In the genomic region with DNA sequence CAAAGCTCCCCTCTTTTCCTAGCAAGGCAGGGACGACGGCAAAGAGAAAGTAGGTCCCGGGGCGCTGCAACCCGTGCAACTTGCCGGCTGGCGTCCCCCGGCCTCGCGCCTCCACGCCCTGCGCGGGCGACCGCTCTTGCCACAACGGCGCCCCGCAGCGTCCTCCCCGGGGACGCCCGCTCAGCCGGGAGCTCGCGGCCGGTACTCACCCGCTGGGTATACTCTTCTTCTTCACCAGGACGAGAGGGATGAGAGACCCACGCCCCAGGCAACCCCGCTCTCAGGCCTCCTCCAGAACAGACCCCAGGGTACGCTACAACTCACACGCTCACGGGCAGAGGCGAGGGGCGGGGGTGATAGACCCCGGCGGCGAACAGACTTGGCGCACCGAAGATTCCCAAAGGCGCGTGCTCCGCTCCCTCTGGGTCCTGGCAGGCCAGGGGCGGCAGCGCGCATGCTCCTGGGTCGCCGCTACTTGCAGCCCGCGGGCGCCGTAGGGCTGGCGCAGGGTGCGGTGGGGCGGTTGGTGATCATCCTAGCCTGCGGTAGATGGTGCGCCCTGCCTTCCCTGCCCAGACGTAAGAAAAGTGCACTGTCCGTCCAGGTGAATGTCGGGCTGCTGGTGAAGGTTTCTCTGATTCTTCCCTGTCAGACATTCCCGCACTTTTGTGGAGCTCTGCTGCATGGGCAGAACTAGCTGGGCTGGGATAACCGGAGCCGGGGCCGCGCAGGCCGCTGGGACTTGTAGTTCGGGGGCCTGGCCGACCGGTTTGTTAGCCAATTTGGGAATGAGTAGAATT, we compare ENCODE assay signal across 1 cellular context.
TF ChIP-seq lines count a peak whose summit lies in the region.

TSS of gene CC2D2B (plus strand) at position 522 of the 800 bp plus-strand sequence. CDS start 3,349 bp downstream, outside the sequence.

TF ChIP-seq in HepG2, 621 proteins besides CTCF, POLR2A, EP300 and RAD21 (continued from another document and continues in another):
- TF ChIP-seq ZNF782 (CRISPR knock-in tag; IDR thresholded peaks at IDR 0.05; ENCODE audit: borderline replicate concordance): 0 out of 2 replicates have a peak, but pooled peaks have one; percentile 65
- no peak for TF ChIP-seq POLR2AphosphoS2 (IDR thresholded peaks at IDR 0.05; ENCODE audit: low read depth, low read length)
- TF ChIP-seq FOXK2 (IDR thresholded peaks at IDR 0.05): no peak
- TF ChIP-seq SAFB2 (CRISPR knock-in tag; IDR thresholded peaks at IDR 0.05; ENCODE audit: borderline replicate concordance, low read depth): peak; percentile 74
- no peak for TF ChIP-seq ZNF75D (CRISPR knock-in tag; IDR thresholded peaks at IDR 0.05; ENCODE audit: borderline replicate concordance)
- TF ChIP-seq ZNF547 (CRISPR knock-in tag; IDR thresholded peaks at IDR 0.05): peak; percentile 90; the same call in 1 of the 2 replicates
- no peak for TF ChIP-seq KAT7 (CRISPR knock-in tag; IDR thresholded peaks at IDR 0.05; ENCODE audit: borderline replicate concordance)
- 0 out of 2 replicates have a peak, but pooled peaks have one; percentile 74 for TF ChIP-seq ZSCAN29 (CRISPR knock-in tag; conservative IDR thresholded peaks at IDR 0.05)
- no peak for TF ChIP-seq RFX5 (IDR thresholded peaks at IDR 0.05; ENCODE audit: low read depth, low read length)
- TF ChIP-seq, protein P1, sequence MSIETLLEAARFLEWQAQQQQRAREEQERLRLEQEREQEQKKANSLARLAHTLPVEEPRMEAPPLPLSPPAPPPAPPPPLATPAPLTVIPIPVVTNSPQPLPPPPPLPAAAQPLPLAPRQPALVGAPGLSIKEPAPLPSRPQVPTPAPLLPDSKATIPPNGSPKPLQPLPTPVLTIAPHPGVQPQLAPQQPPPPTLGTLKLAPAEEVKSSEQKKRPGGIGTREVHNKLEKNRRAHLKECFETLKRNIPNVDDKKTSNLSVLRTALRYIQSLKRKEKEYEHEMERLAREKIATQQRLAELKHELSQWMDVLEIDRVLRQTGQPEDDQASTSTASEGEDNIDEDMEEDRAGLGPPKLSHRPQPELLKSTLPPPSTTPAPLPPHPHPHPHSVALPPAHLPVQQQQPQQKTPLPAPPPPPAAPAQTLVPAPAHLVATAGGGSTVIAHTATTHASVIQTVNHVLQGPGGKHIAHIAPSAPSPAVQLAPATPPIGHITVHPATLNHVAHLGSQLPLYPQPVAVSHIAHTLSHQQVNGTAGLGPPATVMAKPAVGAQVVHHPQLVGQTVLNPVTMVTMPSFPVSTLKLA (IDR thresholded peaks at IDR 0.05): no peak
- peak; percentile 64 for TF ChIP-seq ZMYM3 (CRISPR knock-in tag; IDR thresholded peaks at IDR 0.05)
- TF ChIP-seq MXD4 (CRISPR knock-in tag; IDR thresholded peaks at IDR 0.05): peak; percentile 32; the same call in 1 of the 2 replicates
- no peak for TF ChIP-seq RFXANK (CRISPR knock-in tag; IDR thresholded peaks at IDR 0.05)
- TF ChIP-seq, protein P2, sequence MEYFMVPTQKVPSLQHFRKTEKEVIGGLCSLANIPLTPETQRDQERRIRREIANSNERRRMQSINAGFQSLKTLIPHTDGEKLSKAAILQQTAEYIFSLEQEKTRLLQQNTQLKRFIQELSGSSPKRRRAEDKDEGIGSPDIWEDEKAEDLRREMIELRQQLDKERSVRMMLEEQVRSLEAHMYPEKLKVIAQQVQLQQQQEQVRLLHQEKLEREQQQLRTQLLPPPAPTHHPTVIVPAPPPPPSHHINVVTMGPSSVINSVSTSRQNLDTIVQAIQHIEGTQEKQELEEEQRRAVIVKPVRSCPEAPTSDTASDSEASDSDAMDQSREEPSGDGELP (IDR thresholded peaks at IDR 0.05; ENCODE audit: borderline replicate concordance, low read depth): no peak
- TF ChIP-seq MEIS1 (CRISPR knock-in tag; IDR thresholded peaks at IDR 0.05; ENCODE audit: borderline replicate concordance): no peak
- TF ChIP-seq, protein P3, sequence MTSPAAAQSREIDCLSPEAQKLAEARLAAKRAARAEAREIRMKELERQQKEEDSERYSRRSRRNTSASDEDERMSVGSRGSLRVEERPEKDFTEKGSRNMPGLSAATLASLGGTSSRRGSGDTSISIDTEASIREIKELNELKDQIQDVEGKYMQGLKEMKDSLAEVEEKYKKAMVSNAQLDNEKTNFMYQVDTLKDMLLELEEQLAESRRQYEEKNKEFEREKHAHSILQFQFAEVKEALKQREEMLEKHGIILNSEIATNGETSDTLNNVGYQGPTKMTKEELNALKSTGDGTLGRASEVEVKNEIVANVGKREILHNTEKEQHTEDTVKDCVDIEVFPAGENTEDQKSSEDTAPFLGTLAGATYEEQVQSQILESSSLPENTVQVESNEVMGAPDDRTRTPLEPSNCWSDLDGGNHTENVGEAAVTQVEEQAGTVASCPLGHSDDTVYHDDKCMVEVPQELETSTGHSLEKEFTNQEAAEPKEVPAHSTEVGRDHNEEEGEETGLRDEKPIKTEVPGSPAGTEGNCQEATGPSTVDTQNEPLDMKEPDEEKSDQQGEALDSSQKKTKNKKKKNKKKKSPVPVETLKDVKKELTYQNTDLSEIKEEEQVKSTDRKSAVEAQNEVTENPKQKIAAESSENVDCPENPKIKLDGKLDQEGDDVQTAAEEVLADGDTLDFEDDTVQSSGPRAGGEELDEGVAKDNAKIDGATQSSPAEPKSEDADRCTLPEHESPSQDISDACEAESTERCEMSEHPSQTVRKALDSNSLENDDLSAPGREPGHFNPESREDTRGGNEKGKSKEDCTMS (CRISPR knock-in tag; conservative IDR thresholded peaks at IDR 0.05): no peak
- peak; percentile 71; the same call in 1 of the 2 replicates for TF ChIP-seq KDM2A (CRISPR knock-in tag; IDR thresholded peaks at IDR 0.05; ENCODE audit: borderline replicate concordance, low read depth)
- TF ChIP-seq SP4 (CRISPR knock-in tag; IDR thresholded peaks at IDR 0.05): peak; percentile 63; the same call in 1 of the 2 replicates
- TF ChIP-seq HDAC6 (IDR thresholded peaks at IDR 0.05; ENCODE audit: low read depth, low read length): no peak
- TF ChIP-seq, protein P4, sequence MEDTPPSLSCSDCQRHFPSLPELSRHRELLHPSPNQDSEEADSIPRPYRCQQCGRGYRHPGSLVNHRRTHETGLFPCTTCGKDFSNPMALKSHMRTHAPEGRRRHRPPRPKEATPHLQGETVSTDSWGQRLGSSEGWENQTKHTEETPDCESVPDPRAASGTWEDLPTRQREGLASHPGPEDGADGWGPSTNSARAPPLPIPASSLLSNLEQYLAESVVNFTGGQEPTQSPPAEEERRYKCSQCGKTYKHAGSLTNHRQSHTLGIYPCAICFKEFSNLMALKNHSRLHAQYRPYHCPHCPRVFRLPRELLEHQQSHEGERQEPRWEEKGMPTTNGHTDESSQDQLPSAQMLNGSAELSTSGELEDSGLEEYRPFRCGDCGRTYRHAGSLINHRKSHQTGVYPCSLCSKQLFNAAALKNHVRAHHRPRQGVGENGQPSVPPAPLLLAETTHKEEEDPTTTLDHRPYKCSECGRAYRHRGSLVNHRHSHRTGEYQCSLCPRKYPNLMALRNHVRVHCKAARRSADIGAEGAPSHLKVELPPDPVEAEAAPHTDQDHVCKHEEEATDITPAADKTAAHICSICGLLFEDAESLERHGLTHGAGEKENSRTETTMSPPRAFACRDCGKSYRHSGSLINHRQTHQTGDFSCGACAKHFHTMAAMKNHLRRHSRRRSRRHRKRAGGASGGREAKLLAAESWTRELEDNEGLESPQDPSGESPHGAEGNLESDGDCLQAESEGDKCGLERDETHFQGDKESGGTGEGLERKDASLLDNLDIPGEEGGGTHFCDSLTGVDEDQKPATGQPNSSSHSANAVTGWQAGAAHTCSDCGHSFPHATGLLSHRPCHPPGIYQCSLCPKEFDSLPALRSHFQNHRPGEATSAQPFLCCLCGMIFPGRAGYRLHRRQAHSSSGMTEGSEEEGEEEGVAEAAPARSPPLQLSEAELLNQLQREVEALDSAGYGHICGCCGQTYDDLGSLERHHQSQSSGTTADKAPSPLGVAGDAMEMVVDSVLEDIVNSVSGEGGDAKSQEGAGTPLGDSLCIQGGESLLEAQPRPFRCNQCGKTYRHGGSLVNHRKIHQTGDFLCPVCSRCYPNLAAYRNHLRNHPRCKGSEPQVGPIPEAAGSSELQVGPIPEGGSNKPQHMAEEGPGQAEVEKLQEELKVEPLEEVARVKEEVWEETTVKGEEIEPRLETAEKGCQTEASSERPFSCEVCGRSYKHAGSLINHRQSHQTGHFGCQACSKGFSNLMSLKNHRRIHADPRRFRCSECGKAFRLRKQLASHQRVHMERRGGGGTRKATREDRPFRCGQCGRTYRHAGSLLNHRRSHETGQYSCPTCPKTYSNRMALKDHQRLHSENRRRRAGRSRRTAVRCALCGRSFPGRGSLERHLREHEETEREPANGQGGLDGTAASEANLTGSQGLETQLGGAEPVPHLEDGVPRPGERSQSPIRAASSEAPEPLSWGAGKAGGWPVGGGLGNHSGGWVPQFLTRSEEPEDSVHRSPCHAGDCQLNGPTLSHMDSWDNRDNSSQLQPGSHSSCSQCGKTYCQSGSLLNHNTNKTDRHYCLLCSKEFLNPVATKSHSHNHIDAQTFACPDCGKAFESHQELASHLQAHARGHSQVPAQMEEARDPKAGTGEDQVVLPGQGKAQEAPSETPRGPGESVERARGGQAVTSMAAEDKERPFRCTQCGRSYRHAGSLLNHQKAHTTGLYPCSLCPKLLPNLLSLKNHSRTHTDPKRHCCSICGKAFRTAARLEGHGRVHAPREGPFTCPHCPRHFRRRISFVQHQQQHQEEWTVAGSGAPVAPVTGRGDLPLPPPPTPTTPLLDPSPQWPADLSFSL (CRISPR knock-in tag; IDR thresholded peaks at IDR 0.05): no peak
- TF ChIP-seq ESRRA (CRISPR knock-in tag; IDR thresholded peaks at IDR 0.05; ENCODE audit: low read depth): 0 out of 2 replicates have a peak, but pooled peaks have one; percentile 20
- no peak for TF ChIP-seq NR2C2 (CRISPR knock-in tag; IDR thresholded peaks at IDR 0.05; ENCODE audit: borderline replicate concordance)
- no peak for TF ChIP-seq TRIM24 (CRISPR knock-in tag; IDR thresholded peaks at IDR 0.05)
- TF ChIP-seq, protein P5, sequence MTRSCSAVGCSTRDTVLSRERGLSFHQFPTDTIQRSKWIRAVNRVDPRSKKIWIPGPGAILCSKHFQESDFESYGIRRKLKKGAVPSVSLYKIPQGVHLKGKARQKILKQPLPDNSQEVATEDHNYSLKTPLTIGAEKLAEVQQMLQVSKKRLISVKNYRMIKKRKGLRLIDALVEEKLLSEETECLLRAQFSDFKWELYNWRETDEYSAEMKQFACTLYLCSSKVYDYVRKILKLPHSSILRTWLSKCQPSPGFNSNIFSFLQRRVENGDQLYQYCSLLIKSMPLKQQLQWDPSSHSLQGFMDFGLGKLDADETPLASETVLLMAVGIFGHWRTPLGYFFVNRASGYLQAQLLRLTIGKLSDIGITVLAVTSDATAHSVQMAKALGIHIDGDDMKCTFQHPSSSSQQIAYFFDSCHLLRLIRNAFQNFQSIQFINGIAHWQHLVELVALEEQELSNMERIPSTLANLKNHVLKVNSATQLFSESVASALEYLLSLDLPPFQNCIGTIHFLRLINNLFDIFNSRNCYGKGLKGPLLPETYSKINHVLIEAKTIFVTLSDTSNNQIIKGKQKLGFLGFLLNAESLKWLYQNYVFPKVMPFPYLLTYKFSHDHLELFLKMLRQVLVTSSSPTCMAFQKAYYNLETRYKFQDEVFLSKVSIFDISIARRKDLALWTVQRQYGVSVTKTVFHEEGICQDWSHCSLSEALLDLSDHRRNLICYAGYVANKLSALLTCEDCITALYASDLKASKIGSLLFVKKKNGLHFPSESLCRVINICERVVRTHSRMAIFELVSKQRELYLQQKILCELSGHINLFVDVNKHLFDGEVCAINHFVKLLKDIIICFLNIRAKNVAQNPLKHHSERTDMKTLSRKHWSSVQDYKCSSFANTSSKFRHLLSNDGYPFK (CRISPR knock-in tag; IDR thresholded peaks at IDR 0.05; ENCODE audit: borderline replicate concordance): peak; percentile 84; the same call in 1 of the 2 replicates
- no peak for TF ChIP-seq ZFP37 (CRISPR knock-in tag; IDR thresholded peaks at IDR 0.05; ENCODE audit: borderline replicate concordance)
- peak; percentile 88; the same call in 1 of the 2 replicates for TF ChIP-seq NFKB2 (CRISPR knock-in tag; IDR thresholded peaks at IDR 0.05; ENCODE audit: borderline replicate concordance)
- TF ChIP-seq, protein P6, sequence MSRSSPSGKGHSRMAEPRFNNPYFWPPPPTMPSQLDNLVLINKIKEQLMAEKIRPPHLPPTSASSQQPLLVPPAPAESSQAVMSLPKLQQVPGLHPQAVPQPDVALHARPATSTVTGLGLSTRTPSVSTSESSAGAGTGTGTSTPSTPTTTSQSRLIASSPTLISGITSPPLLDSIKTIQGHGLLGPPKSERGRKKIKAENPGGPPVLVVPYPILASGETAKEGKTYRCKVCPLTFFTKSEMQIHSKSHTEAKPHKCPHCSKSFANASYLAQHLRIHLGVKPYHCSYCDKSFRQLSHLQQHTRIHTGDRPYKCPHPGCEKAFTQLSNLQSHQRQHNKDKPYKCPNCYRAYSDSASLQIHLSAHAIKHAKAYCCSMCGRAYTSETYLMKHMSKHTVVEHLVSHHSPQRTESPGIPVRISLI (CRISPR knock-in tag; IDR thresholded peaks at IDR 0.05; ENCODE audit: borderline replicate concordance): no peak
- peak; percentile 24; the same call in 1 of the 2 replicates for TF ChIP-seq ZNF552 (CRISPR knock-in tag; IDR thresholded peaks at IDR 0.05; ENCODE audit: borderline replicate concordance)
- no peak for TF ChIP-seq ZNF644 (CRISPR knock-in tag; IDR thresholded peaks at IDR 0.05; ENCODE audit: low read depth)
- no peak for TF ChIP-seq RARA (CRISPR knock-in tag; IDR thresholded peaks at IDR 0.05)
- TF ChIP-seq, protein P7, sequence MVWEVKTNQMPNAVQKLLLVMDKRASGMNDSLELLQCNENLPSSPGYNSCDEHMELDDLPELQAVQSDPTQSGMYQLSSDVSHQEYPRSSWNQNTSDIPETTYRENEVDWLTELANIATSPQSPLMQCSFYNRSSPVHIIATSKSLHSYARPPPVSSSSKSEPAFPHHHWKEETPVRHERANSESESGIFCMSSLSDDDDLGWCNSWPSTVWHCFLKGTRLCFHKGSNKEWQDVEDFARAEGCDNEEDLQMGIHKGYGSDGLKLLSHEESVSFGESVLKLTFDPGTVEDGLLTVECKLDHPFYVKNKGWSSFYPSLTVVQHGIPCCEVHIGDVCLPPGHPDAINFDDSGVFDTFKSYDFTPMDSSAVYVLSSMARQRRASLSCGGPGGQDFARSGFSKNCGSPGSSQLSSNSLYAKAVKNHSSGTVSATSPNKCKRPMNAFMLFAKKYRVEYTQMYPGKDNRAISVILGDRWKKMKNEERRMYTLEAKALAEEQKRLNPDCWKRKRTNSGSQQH (CRISPR knock-in tag; IDR thresholded peaks at IDR 0.05; ENCODE audit: low read depth): no peak
- peak; percentile 50; the same call in 1 of the 2 replicates for TF ChIP-seq KLF12 (CRISPR knock-in tag; IDR thresholded peaks at IDR 0.05; ENCODE audit: borderline replicate concordance)
- TF ChIP-seq, protein P8, sequence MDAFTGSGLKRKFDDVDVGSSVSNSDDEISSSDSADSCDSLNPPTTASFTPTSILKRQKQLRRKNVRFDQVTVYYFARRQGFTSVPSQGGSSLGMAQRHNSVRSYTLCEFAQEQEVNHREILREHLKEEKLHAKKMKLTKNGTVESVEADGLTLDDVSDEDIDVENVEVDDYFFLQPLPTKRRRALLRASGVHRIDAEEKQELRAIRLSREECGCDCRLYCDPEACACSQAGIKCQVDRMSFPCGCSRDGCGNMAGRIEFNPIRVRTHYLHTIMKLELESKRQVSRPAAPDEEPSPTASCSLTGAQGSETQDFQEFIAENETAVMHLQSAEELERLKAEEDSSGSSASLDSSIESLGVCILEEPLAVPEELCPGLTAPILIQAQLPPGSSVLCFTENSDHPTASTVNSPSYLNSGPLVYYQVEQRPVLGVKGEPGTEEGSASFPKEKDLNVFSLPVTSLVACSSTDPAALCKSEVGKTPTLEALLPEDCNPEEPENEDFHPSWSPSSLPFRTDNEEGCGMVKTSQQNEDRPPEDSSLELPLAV (CRISPR knock-in tag; conservative IDR thresholded peaks at IDR 0.05; ENCODE audit: low read depth): 0 out of 2 replicates have a peak, but pooled peaks have one; percentile 31
- no peak for TF ChIP-seq SCMH1 (CRISPR knock-in tag; IDR thresholded peaks at IDR 0.05; ENCODE audit: borderline replicate concordance)
- no peak for TF ChIP-seq CREB1 (IDR thresholded peaks at IDR 0.05)
- no peak for TF ChIP-seq CREB1 (CRISPR knock-in tag; IDR thresholded peaks at IDR 0.05)
- 0 out of 2 replicates have a peak, but pooled peaks have one; percentile 50 for TF ChIP-seq ZNF557 (CRISPR knock-in tag; IDR thresholded peaks at IDR 0.05)
- no peak for TF ChIP-seq DMAP1 (CRISPR knock-in tag; IDR thresholded peaks at IDR 0.05)
